10 cellular contexts compared by ENCODE assay signal in the genomic region with DNA sequence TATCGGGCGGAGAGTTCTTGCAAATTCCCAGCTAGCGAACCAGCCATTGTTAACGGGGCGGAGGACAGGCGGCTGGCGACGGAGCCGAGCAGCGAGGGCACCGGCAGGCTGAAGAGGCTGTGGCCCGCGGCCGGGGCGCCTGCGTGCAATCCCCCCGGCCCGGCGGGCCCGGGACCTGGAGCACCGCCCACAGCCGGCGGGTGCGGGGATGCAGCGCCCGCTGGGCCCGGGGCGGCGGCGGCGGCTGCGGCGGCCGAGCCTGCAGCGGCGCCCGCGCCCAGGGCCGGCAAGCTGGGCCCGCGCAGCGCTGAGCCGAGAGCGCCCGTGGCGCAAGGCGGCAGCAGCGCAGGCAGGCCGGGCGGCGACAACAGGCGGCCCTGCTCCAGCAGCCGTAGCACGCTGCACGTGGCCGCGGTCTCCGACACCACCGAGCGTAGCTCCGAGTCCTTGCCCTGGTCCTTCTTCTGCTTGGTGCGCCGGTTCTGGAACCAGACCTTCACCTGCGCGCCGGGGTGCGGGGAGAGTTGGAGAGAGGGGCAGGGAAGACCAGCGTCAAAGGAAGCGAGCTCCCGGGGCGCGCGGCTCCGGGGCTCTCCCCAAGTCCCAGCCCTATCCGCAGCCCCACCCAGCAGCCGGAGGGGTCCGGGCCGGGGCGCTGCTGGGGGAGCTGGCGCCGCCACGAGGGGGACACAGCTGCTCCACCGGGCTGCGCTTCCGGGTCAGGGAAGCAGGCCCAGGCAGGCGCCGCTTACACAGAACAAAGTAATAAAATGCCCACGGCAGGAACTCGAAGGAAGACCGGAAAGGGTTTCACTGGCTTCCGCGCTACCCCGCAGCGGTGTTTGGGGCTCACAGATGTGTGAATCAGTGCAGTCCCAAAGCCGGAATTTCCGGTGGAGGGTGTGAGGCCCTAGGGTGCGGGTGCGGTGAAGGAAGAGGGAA. TPM values are rescaled to one million over a fixed set of nuclear protein-coding genes. Genes with fewer than 3 reads are reported as not detected.
A peak's percentile ranks its signal among the peaks of the same experiment; 100 is the strongest.
DNase-seq lines count a peak whose midpoint lies in the region; ATAC-seq, FAIRE-seq and TF ChIP-seq lines count a peak whose summit lies in the region.
"Had no signal": no experiment of that assay in that cellular context is flagged by ENCODE, and none has a peak within 500 bp of the region (broad histone marks: within the 10 kb centered on the region; RNA-seq: fewer than 3 reads in every experiment).

No MANE protein-coding gene starts in this region.

- H3K9me3 ChIP-seq in CD4-positive, CD25-positive, alpha-beta regulatory T cell (ENCODE audit: control insufficient read depth in 2 of 2, low read length in 2 of 2), result no peaks in the 10 kb centered on the region
- H3K9me3 ChIP-seq in mesodermal cell (ENCODE audit: control insufficient read depth, low read length), result no peaks in the 10 kb centered on the region

- no peak overlapping the region for H3K27ac ChIP-seq in CD4-positive, CD25-positive, alpha-beta regulatory T cell (ENCODE audit: insufficient read depth, low read length, poor library complexity, severe bottlenecking)
- H3K27ac ChIP-seq in dorsolateral prefrontal cortex (peak overlapping the region in 36 of 59 donors; percentile 11 to 73 (median 50)), mesodermal cell (ENCODE audit: low read depth, low read length, severe bottlenecking) (peak overlapping the region; percentile 39)

- no peak for FAIRE-seq in RCC 7860 (lab: Jason Lieb, UNC)

- intact Hi-C loops in dorsolateral prefrontal cortex (cut with DNase I), result no loop called here
- intact Hi-C loops in posterior vena cava (cut with DNase I), result no loop called here

- H3K27ac Mint-ChIP-seq in CD4-positive, CD25-positive, alpha-beta regulatory T cell, result no peak overlapping the region

- no peaks in the 10 kb centered on the region for H3K36me3 Mint-ChIP-seq in CD4-positive, CD25-positive, alpha-beta regulatory T cell

- peaks cover 51% of the 10 kb centered on the region for H3K27me3 ChIP-seq in CD4-positive, CD25-positive, alpha-beta regulatory T cell (ENCODE audit: control insufficient read depth, insufficient read depth, low read length)
- H3K27me3 ChIP-seq in H7 (ENCODE audit: control insufficient read depth, insufficient read depth, low read length) (peaks cover 100% of the 10 kb centered on the region), dorsolateral prefrontal cortex (peaks cover 6 to 96% (median 83%) of the 10 kb centered on the region in 45 donors)

- H3K9me3 Mint-ChIP-seq in CD4-positive, CD25-positive, alpha-beta regulatory T cell, result peaks cover 0 to 7% (median 0%) of the 10 kb centered on the region in 7 donors

- H3K36me3 ChIP-seq in CD4-positive, CD25-positive, alpha-beta regulatory T cell (ENCODE audit: control insufficient read depth, insufficient read depth, low read length), result no peaks in the 10 kb centered on the region
- H3K36me3 ChIP-seq in H7 (replicated peaks; ENCODE audit: control insufficient read depth, insufficient read depth, low read length) (no peaks in the 10 kb centered on the region), mesodermal cell (ENCODE audit: control insufficient read depth, insufficient read depth, low read length) (no peaks in the 10 kb centered on the region)

- H3K4me3 Mint-ChIP-seq in CD4-positive, CD25-positive, alpha-beta regulatory T cell, result peak overlapping the region in 3 of 4 donors; percentile 30 to 73 (median 49)

- no peak overlapping the region for H3K4me3 ChIP-seq in CD4-positive, CD25-positive, alpha-beta regulatory T cell (ENCODE audit: low read depth, low read length)
- peak overlapping the region; percentile 32 for H3K4me3 ChIP-seq in H7 (ENCODE audit: insufficient read depth, low read depth, low read length)
- H3K4me3 ChIP-seq in dorsolateral prefrontal cortex, result peak overlapping the region in 54 of 59 donors; percentile 10 to 58 (median 39)
- peak overlapping the region; percentile 19 for H3K4me3 ChIP-seq in mesodermal cell (ENCODE audit: extremely low read depth, insufficient read depth, low read length, poor library complexity, severe bottlenecking)

- peaks cover 86% of the 10 kb centered on the region for H3K27me3 Mint-ChIP-seq in CD4-positive, CD25-positive, alpha-beta regulatory T cell

- 2 to 3% methylated on average over 65 to 69 of the region's 98 CpGs for WGBS in mesodermal cell (ENCODE audit: insufficient coverage in 2 of 2), 2 experiments

- H3K4me1 Mint-ChIP-seq in CD4-positive, CD25-positive, alpha-beta regulatory T cell, result peaks cover 8 to 40% (median 17%) of the 10 kb centered on the region in 4 donors

- H3K4me1 ChIP-seq in CD4-positive, CD25-positive, alpha-beta regulatory T cell (ENCODE audit: control insufficient read depth, insufficient read depth, low read length, poor library complexity, severe bottlenecking), result peaks cover 18% of the 10 kb centered on the region
- peaks cover 42% of the 10 kb centered on the region for H3K4me1 ChIP-seq in mesodermal cell (ENCODE audit: control insufficient read depth, insufficient read depth, low read length, poor library complexity, severe bottlenecking)

- peak in 1 of 56 donors; percentile 11 for TF ChIP-seq CTCF in dorsolateral prefrontal cortex (IDR thresholded peaks at IDR 0.05 in 54 of 56, conservative IDR thresholded peaks at IDR 0.05 in 2 of 56; ENCODE audit: low read depth in 1 of 56, partially characterized antibody in 56 of 56)

- DNase-seq in CD4-positive, CD25-positive, alpha-beta regulatory T cell, result no peak
- DNase-seq in H7, result peak; percentile 83
- DNase-seq in dorsolateral prefrontal cortex, result peak in 1 of 10 donors; percentile 56
- no peak for DNase-seq in posterior vena cava (ENCODE audit: low spot score)
- DNase-seq in RCC 7860 (ENCODE audit: low spot score), result no peak
- DNase-seq: MM.1S had no signal

- no peak for ATAC-seq in CD4-positive, CD25-positive, alpha-beta regulatory T cell (ENCODE audit: low read depth in 2 of 2)
- ATAC-seq in GM18517 (IDR thresholded peaks at IDR 0.05; ENCODE audit: unreplicated experiment) (no peak), HG02588 (IDR thresholded peaks at IDR 0.05; ENCODE audit: unreplicated experiment) (no peak)

RNA-seq across cellular contexts. Expression of a gene that starts 3.7 kb away (rescaled TPM):
- total RNA-seq in CD4-positive, CD25-positive, alpha-beta regulatory T cell, result not detected
- not detected for polyA plus RNA-seq in CD4-positive, CD25-positive, alpha-beta regulatory T cell
- total RNA-seq in H7 (2014; rRNA removed; shearing (Covaris generic)), result 0.62 and 0.81 TPM in 2 replicates
- total RNA-seq in dorsolateral prefrontal cortex, result 1 to 10 TPM in 119 of 120 experiments, under 1 TPM in 1; 0.93 to 7.4 (median 3.3) TPM
- 1.1 TPM for polyA plus RNA-seq in mesodermal cell (2013, experiment 1 of 2)
- polyA plus RNA-seq in mesodermal cell (2013, experiment 2 of 2), result 1.7 TPM
- total RNA-seq in posterior vena cava, result not detected
- total RNA-seq: mesenteric fat pad had no signal
